ENCODE assay signal across 16 cellular contexts in genomic region chr22:50102946-50103345, GRCh38. TPM values are rescaled to one million over a fixed set of nuclear protein-coding genes. Genes with fewer than 3 reads are reported as not detected.
DNase-seq lines count a peak whose midpoint lies in the region; ATAC-seq and TF ChIP-seq lines count a peak whose summit lies in the region.
"Had no signal": no experiment of that assay in that cellular context is flagged by ENCODE, and none has a peak within 500 bp of the region (broad histone marks: within the 10 kb centered on the region; RNA-seq: fewer than 3 reads in every experiment).

No MANE protein-coding gene starts in this region.

- no peak overlapping the region for H3K4me3 Mint-ChIP-seq in activated CD8-positive, alpha-beta memory T cell treated with anti-CD3 and anti-CD28 coated beads, Interleukin-2, amount 10 ng/mL, durations not matched to agents 7 days and 5 days
- H3K4me3 Mint-ChIP-seq: activated naive CD4-positive, alpha-beta T cell treated with anti-CD3 and anti-CD28 coated beads for 36 hours; stimulated activated naive CD8-positive, alpha-beta T cell treated with anti-CD3 and anti-CD28 coated beads, Interleukin-15, Interleukin-2, amounts not matched to agents 100 ng/mL and 50 ng/mL, for 24 hours had no signal

- no peak overlapping the region for H3K27ac Mint-ChIP-seq in activated CD8-positive, alpha-beta memory T cell treated with anti-CD3 and anti-CD28 coated beads, Interleukin-2, amount 10 ng/mL, durations not matched to agents 7 days and 5 days
- H3K27ac Mint-ChIP-seq: activated naive CD4-positive, alpha-beta T cell treated with anti-CD3 and anti-CD28 coated beads for 36 hours; stimulated activated naive CD8-positive, alpha-beta T cell treated with anti-CD3 and anti-CD28 coated beads, Interleukin-15, Interleukin-2, amounts not matched to agents 100 ng/mL and 50 ng/mL, for 24 hours had no signal

- DNase-seq in activated CD8-positive, alpha-beta memory T cell treated with anti-CD3 and anti-CD28 coated beads, Interleukin-2, amount 10 ng/mL, durations not matched to agents 7 days and 5 days, result no peak
- no peak for DNase-seq in activated CD8-positive, alpha-beta memory T cell treated with anti-CD3 and anti-CD28 coated beads, Interleukin-2, amount 50 U/mL, for 4 hours
- peak; percentile 25 for DNase-seq in NCI-H69 (lab: John Stamatoyannopoulos, UW)
- DNase-seq in epithelial cell of proximal tubule (ENCODE audit: low read depth), result no peak
- DNase-seq: activated CD4-positive, alpha-beta T cell treated with anti-CD3 and anti-CD28 coated beads for 48 hours; activated naive CD4-positive, alpha-beta T cell treated with anti-CD3 and anti-CD28 coated beads for 36 hours; left cardiac atrium; NCI-H2029; SIG-M5 had no signal

- ATAC-seq in activated CD8-positive, alpha-beta memory T cell treated with anti-CD3 and anti-CD28 coated beads, Interleukin-2, amount 10 ng/mL, durations not matched to agents 7 days and 5 days, result peak; percentile 27
- no peak for ATAC-seq in GM19452 (IDR thresholded peaks at IDR 0.05; ENCODE audit: unreplicated experiment)
- no peak for ATAC-seq in GM19324 (IDR thresholded peaks at IDR 0.05; ENCODE audit: low FRiP score, unreplicated experiment)
- ATAC-seq in HG03045 (IDR thresholded peaks at IDR 0.05; ENCODE audit: unreplicated experiment), result no peak
- ATAC-seq in GM18519 (IDR thresholded peaks at IDR 0.05; ENCODE audit: low FRiP score, unreplicated experiment), result no peak
- ATAC-seq: left cardiac atrium had no signal

- H3K9me3 Mint-ChIP-seq in activated CD8-positive, alpha-beta memory T cell treated with anti-CD3 and anti-CD28 coated beads, Interleukin-2, amount 10 ng/mL, durations not matched to agents 7 days and 5 days (ENCODE audit: low read depth), result no peaks in the 10 kb centered on the region
- H3K9me3 Mint-ChIP-seq: activated naive CD4-positive, alpha-beta T cell treated with anti-CD3 and anti-CD28 coated beads for 36 hours; stimulated activated naive CD8-positive, alpha-beta T cell treated with anti-CD3 and anti-CD28 coated beads, Interleukin-15, Interleukin-2, amounts not matched to agents 100 ng/mL and 50 ng/mL, for 24 hours had no signal

- TF ChIP-seq CTCF in epithelial cell of proximal tubule (conservative IDR thresholded peaks at IDR 0.05; ENCODE audit: low read depth, low read length), result peak; percentile 14

- peaks cover 28% of the 10 kb centered on the region for H3K4me1 Mint-ChIP-seq in activated CD8-positive, alpha-beta memory T cell treated with anti-CD3 and anti-CD28 coated beads, Interleukin-2, amount 10 ng/mL, durations not matched to agents 7 days and 5 days

- peaks cover 18% of the 10 kb centered on the region for H3K27me3 Mint-ChIP-seq in activated CD8-positive, alpha-beta memory T cell treated with anti-CD3 and anti-CD28 coated beads, Interleukin-2, amount 10 ng/mL, durations not matched to agents 7 days and 5 days

- no peaks in the 10 kb centered on the region for H3K36me3 Mint-ChIP-seq in activated CD8-positive, alpha-beta memory T cell treated with anti-CD3 and anti-CD28 coated beads, Interleukin-2, amount 10 ng/mL, durations not matched to agents 7 days and 5 days

- no peak overlapping the region for H3K4me3 ChIP-seq in epithelial cell of proximal tubule (ENCODE audit: low read depth, low read length)

- CTCF ChIA-PET in activated CD8-positive, alpha-beta memory T cell treated with anti-CD3 and anti-CD28 coated beads, Interleukin-2, amount 10 ng/mL, durations not matched to agents 7 days and 5 days (lab: Charles Lee), result interaction anchor here (0.8 kb wide), 1 partner anchor 17 kb away, joined by 3 read pairs; no protein-coding TSS in a partner anchor

RNA-seq across cellular contexts. Expression of gene MOV10L1, which starts 13.1 kb away (rescaled TPM):
- total RNA-seq in activated CD8-positive, alpha-beta memory T cell treated with anti-CD3 and anti-CD28 coated beads, Interleukin-2, amount 10 ng/mL, durations not matched to agents 7 days and 5 days, result under 1 TPM in 1 of 2 experiments, not detected in 1; 0.23 TPM
- total RNA-seq in epithelial cell of proximal tubule, result 0.12 and 0.29 TPM in 2 replicates
- total RNA-seq: activated naive CD4-positive, alpha-beta T cell treated with anti-CD3 and anti-CD28 coated beads for 36 hours had no signal

RNA-seq across cellular contexts. Expression of gene MLC1, which starts 17.7 kb away (rescaled TPM):
- total RNA-seq in activated CD8-positive, alpha-beta memory T cell treated with anti-CD3 and anti-CD28 coated beads, Interleukin-2, amount 10 ng/mL, durations not matched to agents 7 days and 5 days, result 1 to 10 TPM; 1.9 to 2.9 TPM
- not detected in 2 replicates for total RNA-seq in epithelial cell of proximal tubule

RNA-seq across cellular contexts. Expression of gene TTLL8, which starts 44.8 kb away (rescaled TPM):
- not detected for total RNA-seq in activated CD8-positive, alpha-beta memory T cell treated with anti-CD3 and anti-CD28 coated beads, Interleukin-2, amount 10 ng/mL, durations not matched to agents 7 days and 5 days
- not detected in 2 replicates for total RNA-seq in epithelial cell of proximal tubule
- total RNA-seq: activated naive CD4-positive, alpha-beta T cell treated with anti-CD3 and anti-CD28 coated beads for 36 hours; chondrocyte; left cardiac atrium; osteoblast had no signal
